Comparison of ENCODE assay signal across 17 cellular contexts in the genomic region with DNA sequence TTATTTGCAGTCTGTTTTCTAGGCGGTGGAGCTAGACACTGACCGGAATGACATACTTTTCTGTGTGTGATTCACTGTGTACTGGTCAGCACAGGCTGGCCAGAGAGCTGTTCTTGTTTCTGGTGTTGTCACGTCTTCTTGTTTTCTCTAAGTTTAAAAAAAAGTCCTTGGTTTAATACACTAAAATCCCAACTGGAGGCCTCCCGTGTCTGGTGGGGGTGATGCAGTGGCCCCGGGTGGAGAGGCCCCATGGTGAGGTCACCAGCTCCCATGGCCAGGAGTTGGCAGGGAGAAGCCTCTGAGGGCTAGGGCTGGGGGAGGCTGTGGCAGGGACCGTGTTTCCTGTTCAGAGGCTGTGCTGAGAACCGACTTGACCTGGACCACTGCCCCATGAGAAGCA. TPM values are rescaled to one million over a fixed set of nuclear protein-coding genes. Genes with fewer than 3 reads are reported as not detected.
"Had no signal": no experiment of that assay in that cellular context is flagged by ENCODE, and none has a peak within 500 bp of the region (broad histone marks: within the 10 kb centered on the region; RNA-seq: fewer than 3 reads in every experiment).

No MANE protein-coding gene starts in this region.

- H3K36me3 ChIP-seq: esophagus squamous epithelium, heart right ventricle, upper lobe of left lung had no signal

- H3K4me3 ChIP-seq: esophagus squamous epithelium, heart right ventricle, upper lobe of left lung had no signal

- H3K27me3 ChIP-seq: esophagus squamous epithelium, upper lobe of left lung had no signal

- H3K9me3 Mint-ChIP-seq: WTC11 had no signal

- H3K9me3 ChIP-seq: esophagus squamous epithelium, heart right ventricle, upper lobe of left lung had no signal

- H3K27ac Mint-ChIP-seq: activated naive CD8-positive, alpha-beta T cell; mesothelial cell of epicardium; progenitor cell of endocrine pancreas; WTC11 had no signal

- H3K27me3 Mint-ChIP-seq: progenitor cell of endocrine pancreas had no signal

- H3K36me3 Mint-ChIP-seq: WTC11 had no signal

- H3K4me3 Mint-ChIP-seq: activated naive CD8-positive, alpha-beta T cell; mesothelial cell of epicardium; naive thymus-derived CD8-positive, alpha-beta T cell; WTC11 had no signal

- H3K27ac ChIP-seq: esophagus squamous epithelium, heart right ventricle, upper lobe of left lung had no signal

- DNase-seq: activated T-cell treated with anti-CD3 and anti-CD28 coated beads, Interleukin-2, amount 50 U/mL, for 1 hour; amniotic stem cell; esophagus squamous epithelium; heart right ventricle; left ventricle myocardium superior; mammary epithelial cell; naive thymus-derived CD8-positive, alpha-beta T cell; stimulated activated CD4-positive, alpha-beta T cell treated with anti-CD3 and anti-CD28 coated beads, Interleukin-12 subunit alpha, Interleukin-12 subunit beta, amount 100 ng/mL, for 4 hours; stimulated activated CD4-positive, alpha-beta T cell treated with anti-CD3 and anti-CD28 coated beads, Interleukin-4, amount 100 ng/mL, for 4 hours; stimulated activated naive CD8-positive, alpha-beta T cell treated with anti-CD3 and anti-CD28 coated beads, Interleukin-15, Interleukin-2, amounts not matched to agents 100 U/mL and 50 U/mL, for 24 hours; T-helper 9 cell; upper lobe of left lung had no signal

RNA-seq across cellular contexts. Expression of a gene that starts 3.8 kb away (rescaled TPM):
- total RNA-seq: fibroblast of villous mesenchyme had no signal
